ENCODE assay signal across 8 cellular contexts in the genomic region with DNA sequence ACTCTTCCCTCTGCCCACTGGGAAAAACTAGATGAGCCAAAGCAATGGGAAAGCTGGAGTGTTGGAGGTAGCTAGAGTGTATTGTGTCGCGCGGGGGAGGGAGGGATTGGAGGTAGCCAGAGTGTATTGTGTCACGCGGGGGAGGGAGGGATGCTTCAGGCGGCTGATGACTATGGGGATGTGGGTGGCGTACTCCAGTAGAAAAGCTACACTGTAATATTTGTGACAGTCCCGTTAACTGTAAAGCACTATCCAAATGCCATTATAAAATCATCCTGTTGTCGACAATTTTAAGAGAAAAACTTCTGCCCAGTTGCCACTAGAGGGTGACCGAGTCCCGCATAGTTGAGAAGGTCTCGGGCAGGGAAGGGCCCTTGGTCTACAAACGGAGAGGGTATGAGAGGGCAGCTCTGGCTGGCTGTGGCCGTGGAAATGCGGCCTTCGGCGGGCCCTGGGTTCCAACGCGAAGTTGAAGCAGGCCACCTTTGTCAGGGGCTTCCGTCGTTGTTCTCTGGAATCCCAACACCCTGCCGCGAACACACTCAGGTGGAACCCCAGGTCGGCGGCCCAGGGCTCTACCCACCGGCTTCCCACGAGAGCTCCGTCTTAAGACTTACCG. TPM values are rescaled to one million over a fixed set of nuclear protein-coding genes. Genes with fewer than 3 reads are reported as not detected.
A peak's percentile ranks its signal among the peaks of the same experiment; 100 is the strongest.
DNase-seq lines count a peak whose midpoint lies in the region; ATAC-seq lines count a peak whose summit lies in the region.

No MANE protein-coding gene starts in this region.

- no peaks in the 10 kb centered on the region for H3K9me3 Mint-ChIP-seq in activated CD8-positive, alpha-beta memory T cell treated with anti-CD3 and anti-CD28 coated beads, Interleukin-2, amount 10 ng/mL, durations not matched to agents 7 days and 5 days (ENCODE audit: low read depth)

- DNase-seq in ELF-1 (ENCODE audit: low read depth, low spot score) (peak; percentile 80), HS-5 (ENCODE audit: low read depth) (peak; percentile 28), NOMO-1 treated with DMSO at 0.1 percent for 48 hours (lab: John Stamatoyannopoulos, UW; ENCODE audit: unreplicated experiment) (peak; percentile 71), epidermal melanocyte (ENCODE audit: insufficient read length, low spot score) (peak; percentile 83), myocyte (ENCODE audit: low read depth) (peak; percentile 86)
- DNase-seq in activated CD8-positive, alpha-beta memory T cell treated with anti-CD3 and anti-CD28 coated beads, Interleukin-2, amount 10 ng/mL, durations not matched to agents 7 days and 5 days, result peak; percentile 80
- peak; percentile 42 to 47 for DNase-seq in stimulated activated CD8-positive, alpha-beta memory T cell treated with anti-CD3 and anti-CD28 coated beads, Interleukin-7, amount 100 ng/mL, for 1 hour (ENCODE audit: low read depth in 2 of 2)

- peaks cover 34% of the 10 kb centered on the region for H3K27me3 Mint-ChIP-seq in activated CD8-positive, alpha-beta memory T cell treated with anti-CD3 and anti-CD28 coated beads, Interleukin-2, amount 10 ng/mL, durations not matched to agents 7 days and 5 days

- peak; percentile 89 for ATAC-seq in activated CD8-positive, alpha-beta memory T cell treated with anti-CD3 and anti-CD28 coated beads, Interleukin-2, amount 10 ng/mL, durations not matched to agents 7 days and 5 days
- ATAC-seq in HG03342 (IDR thresholded peaks at IDR 0.05; ENCODE audit: unreplicated experiment), result no peak

- H3K36me3 Mint-ChIP-seq in activated CD8-positive, alpha-beta memory T cell treated with anti-CD3 and anti-CD28 coated beads, Interleukin-2, amount 10 ng/mL, durations not matched to agents 7 days and 5 days, result no peaks in the 10 kb centered on the region

- peaks cover 9% of the 10 kb centered on the region for H3K4me1 Mint-ChIP-seq in activated CD8-positive, alpha-beta memory T cell treated with anti-CD3 and anti-CD28 coated beads, Interleukin-2, amount 10 ng/mL, durations not matched to agents 7 days and 5 days

- no peak overlapping the region for H3K4me3 Mint-ChIP-seq in activated CD8-positive, alpha-beta memory T cell treated with anti-CD3 and anti-CD28 coated beads, Interleukin-2, amount 10 ng/mL, durations not matched to agents 7 days and 5 days

- no peak overlapping the region for H3K27ac Mint-ChIP-seq in activated CD8-positive, alpha-beta memory T cell treated with anti-CD3 and anti-CD28 coated beads, Interleukin-2, amount 10 ng/mL, durations not matched to agents 7 days and 5 days

- CTCF ChIA-PET in activated CD8-positive, alpha-beta memory T cell treated with anti-CD3 and anti-CD28 coated beads, Interleukin-2, amount 10 ng/mL, durations not matched to agents 7 days and 5 days (lab: Charles Lee), result interaction anchor here (0.6 to 6.8 kb wide), 54 partner anchors 9 to 1068 kb away, joined by 3 to 145 read pairs (median 4); partner anchors contain the start of genes PIGH, PLEK2, PLEKHH1 and RDH11

RNA-seq across cellular contexts. Expression of gene PLEK2, which starts 15.1 kb away (rescaled TPM):
- total RNA-seq in activated CD8-positive, alpha-beta memory T cell treated with anti-CD3 and anti-CD28 coated beads, Interleukin-2, amount 10 ng/mL, durations not matched to agents 7 days and 5 days, result under 1 TPM in 1 of 2 experiments, not detected in 1; 0.44 TPM
- not detected in 2 replicates for total RNA-seq in myocyte
- 0.06 TPM for polyA plus RNA-seq in myocyte (2012)

Comparison
In these comparisons a context has a peak if more than half of its experiments do, and no peak if none do; other contexts are left out.
1. DNase-seq: peak in every context shown above with its lines; median percentile 86 in myocyte; 83 in epidermal melanocyte; 80 in ELF-1; 80 in activated CD8-positive, alpha-beta memory T cell treated with anti-CD3 and anti-CD28 coated beads, Interleukin-2, amount 10 ng/mL, durations not matched to agents 7 days and 5 days; 71 in NOMO-1 treated with DMSO at 0.1 percent for 48 hours; 44 in stimulated activated CD8-positive, alpha-beta memory T cell treated with anti-CD3 and anti-CD28 coated beads, Interleukin-7, amount 100 ng/mL, for 1 hour; 28 in HS-5.